8 cellular contexts compared by ENCODE assay signal in genomic region chr1:229579101-229579651, GRCh38. TPM values are rescaled to one million over a fixed set of nuclear protein-coding genes. Genes with fewer than 3 reads are reported as not detected.
DNase-seq lines count a peak whose midpoint lies in the region; ATAC-seq, FAIRE-seq and TF ChIP-seq lines count a peak whose summit lies in the region.

No MANE protein-coding gene starts in this region.

- WGBS in small intestine, 3 donors, result 21 to 39% (median 23%) methylated on average over 9 of the region's 9 CpGs

- H3K9me3 ChIP-seq in small intestine (ENCODE audit: control insufficient read depth, low read depth), result no peaks in the 10 kb centered on the region

- ATAC-seq in GM18858 (IDR thresholded peaks at IDR 0.05; ENCODE audit: unreplicated experiment) (peak; percentile 83), HG03108 (IDR thresholded peaks at IDR 0.05; ENCODE audit: unreplicated experiment) (peak; percentile 81), memory B cell (ENCODE audit: low read depth) (peak; percentile 96)

- no peaks in the 10 kb centered on the region for H3K27me3 ChIP-seq in small intestine (ENCODE audit: control insufficient read depth in 2 of 2, insufficient read depth in 2 of 2, low read length in 2 of 2)

- no peak for TF ChIP-seq CTCF in chondrocyte (IDR thresholded peaks at IDR 0.05)

- H3K27ac ChIP-seq in small intestine (ENCODE audit: low read depth in 1 of 2, low read length in 1 of 2), result peak overlapping the region in 1 of 2 donors; percentile 3

- H3K4me3 Mint-ChIP-seq in chondrocyte (ENCODE audit: unreplicated experiment) (peak overlapping the region; percentile 31), memory B cell (peak overlapping the region; percentile 76)

- H3K4me3 ChIP-seq in small intestine (ENCODE audit: low read depth in 1 of 2, low read length in 2 of 2), result no peak overlapping the region

- H3K27ac Mint-ChIP-seq in chondrocyte (ENCODE audit: unreplicated experiment) (peak overlapping the region; percentile 58), memory B cell (peak overlapping the region; percentile 45)

- H3K27me3 Mint-ChIP-seq in chondrocyte (ENCODE audit: low read depth) (no peaks in the 10 kb centered on the region), memory B cell (no peaks in the 10 kb centered on the region)

- no peaks in the 10 kb centered on the region for H3K9me3 Mint-ChIP-seq in chondrocyte (ENCODE audit: low read depth)
- no peaks in the 10 kb centered on the region for H3K9me3 Mint-ChIP-seq in memory B cell

- peak; percentile 61 for DNase-seq in NCI-H510A (lab: John Stamatoyannopoulos, UW)
- DNase-seq in chondrocyte (ENCODE audit: low spot score), result no peak
- DNase-seq in memory B cell (ENCODE audit: low spot score in 2 of 2), result peak; percentile 5 to 13
- no peak for DNase-seq in activated naive CD4-positive, alpha-beta T cell treated with Interleukin-2 at 50 U/mL for 16 hours
- no peak for DNase-seq in NK-92 treated with Interleukin-12 subunit alpha and Interleukin-12 subunit beta, amount 100 ng/mL, for 24 hours (lab: John Stamatoyannopoulos, UW)
- DNase-seq in small intestine, result no peak

- H3K36me3 ChIP-seq in small intestine (ENCODE audit: control insufficient read depth in 2 of 2, insufficient read depth in 2 of 2, low read length in 2 of 2), result no peaks in the 10 kb centered on the region

- H3K36me3 Mint-ChIP-seq in chondrocyte (ENCODE audit: low read depth) (no peaks in the 10 kb centered on the region), memory B cell (no peaks in the 10 kb centered on the region)

- no peak for FAIRE-seq in small intestine (lab: Jason Lieb, UNC)

- peaks cover 29% of the 10 kb centered on the region for H3K4me1 Mint-ChIP-seq in chondrocyte (ENCODE audit: low read depth)
- H3K4me1 Mint-ChIP-seq in memory B cell, result peaks cover 17% of the 10 kb centered on the region

- no peaks in the 10 kb centered on the region for H3K4me1 ChIP-seq in small intestine (ENCODE audit: control insufficient read depth in 2 of 2, insufficient read depth in 1 of 2, low read depth in 1 of 2, low read length in 1 of 2)

RNA-seq across cellular contexts. Expression of gene ABCB10, which starts 20.7 kb away (rescaled TPM):
- total RNA-seq in chondrocyte, result 19.0 to 32.3 TPM (median 32.1 TPM) in 3 replicates
- 10 to 100 TPM in 2 of 3 donors, 1 to 10 TPM in 1; 7.8 to 11.4 (median 11.2) TPM for polyA plus RNA-seq in small intestine

RNA-seq across cellular contexts. Expression of gene TAF5L, which starts 46.7 kb away (rescaled TPM):
- 16.4 to 22.1 TPM (median 18.8 TPM) in 3 replicates for total RNA-seq in chondrocyte
- 10 to 100 TPM in 1 of 3 donors, 1 to 10 TPM in 2; 8.4 to 12.5 (median 8.5) TPM for polyA plus RNA-seq in small intestine

RNA-seq across cellular contexts. Expression of gene URB2, which starts 46.9 kb away (rescaled TPM):
- total RNA-seq in chondrocyte, result 7.9 to 11.7 TPM (median 8.4 TPM) in 3 replicates
- polyA plus RNA-seq in small intestine, result 1 to 10 TPM in 2 of 3 donors, under 1 TPM in 1; 0.54 to 3.9 (median 2.0) TPM

Comparison
In these comparisons a context has a peak if more than half of its experiments do, and no peak if none do; other contexts are left out.
1. DNase-seq: peak in NCI-H510A (single experiment) and memory B cell (2 of 2); none in chondrocyte (single experiment), activated naive CD4-positive, alpha-beta T cell treated with Interleukin-2 at 50 U/mL for 16 hours (single experiment), NK-92 treated with Interleukin-12 subunit alpha and Interleukin-12 subunit beta, amount 100 ng/mL, for 24 hours (single experiment) and small intestine (single experiment).
2. Peak in every context shown above with its lines, with median percentiles within 50 percentile points of each other: ATAC-seq.